18 cellular contexts compared by ENCODE assay signal in genomic region chr1:35988237-35988636, GRCh38. TPM values are rescaled to one million over a fixed set of nuclear protein-coding genes. Genes with fewer than 3 reads are reported as not detected.
DNase-seq lines count a peak whose midpoint lies in the region; ATAC-seq, FAIRE-seq and TF ChIP-seq lines count a peak whose summit lies in the region.
"Had no signal": no experiment of that assay in that cellular context is flagged by ENCODE, and none has a peak within 500 bp of the region (broad histone marks: within the 10 kb centered on the region; RNA-seq: fewer than 3 reads in every experiment).

No MANE protein-coding gene starts in this region.

- no peak overlapping the region for H3K14ac ChIP-seq in H9 (ENCODE audit: insufficient read depth, low read length)

- H3K4me3 ChIP-seq in astrocyte (ENCODE audit: insufficient read depth, low read depth, low read length) (no peak overlapping the region), kidney (ENCODE audit: low read length in 2 of 2) (no peak overlapping the region)
- H3K4me3 ChIP-seq: GM23248 had no signal

- H3K79me2 ChIP-seq in astrocyte (ENCODE audit: insufficient read depth, low read length) (no peaks in the 10 kb centered on the region), H9 (ENCODE audit: insufficient read depth, low read length) (no peaks in the 10 kb centered on the region)

- CTCF ChIA-PET in activated naive CD4-positive, alpha-beta T cell treated with anti-CD3 and anti-CD28 coated beads for 36 hours (lab: Charles Lee) = no interaction called here

- H3K36me3 Mint-ChIP-seq in activated naive CD4-positive, alpha-beta T cell treated with anti-CD3 and anti-CD28 coated beads, Interleukin-2, amount 50 U/mL, for 72 hours = no peaks in the 10 kb centered on the region
- H3K36me3 Mint-ChIP-seq in activated naive CD4-positive, alpha-beta T cell treated with anti-CD3 and anti-CD28 coated beads for 36 hours (ENCODE audit: low read depth) = peaks cover 5% of the 10 kb centered on the region
- peaks cover 46% of the 10 kb centered on the region for H3K36me3 Mint-ChIP-seq in activated T-helper 17 cell treated with anti-CD3 and anti-CD28 coated beads, Interleukin-2, amount 50 U/mL, for 72 hours (ENCODE audit: low read depth)
- H3K36me3 Mint-ChIP-seq in astrocyte (ENCODE audit: low read depth, unreplicated experiment) (peaks cover 13% of the 10 kb centered on the region), H9 (ENCODE audit: insufficient read depth in 1 of 3, low read depth in 3 of 3) (peaks cover 7 to 22% (median 22%) of the 10 kb centered on the region in 3 experiments; a peak in 6 of 7 replicates)

- no peak overlapping the region for H3K4ac ChIP-seq in H9 (ENCODE audit: low read depth, low read length)

- peak; percentile 33 to 51 for ATAC-seq in activated naive CD4-positive, alpha-beta T cell treated with anti-CD3 and anti-CD28 coated beads, Interleukin-2, amount 50 U/mL, for 72 hours
- peak; percentile 68 for ATAC-seq in activated T-helper 17 cell treated with anti-CD3 and anti-CD28 coated beads, Interleukin-2, amount 50 U/mL, for 72 hours (replicated peaks)
- ATAC-seq: HCT116 had no signal

- no peak overlapping the region for H3K56ac ChIP-seq in H9 (ENCODE audit: insufficient read length, low read depth, low read length)

- H3K9me3 ChIP-seq in astrocyte (ENCODE audit: insufficient read depth, low read depth, low read length) = no peaks in the 10 kb centered on the region
- no peaks in the 10 kb centered on the region for H3K9me3 ChIP-seq in kidney (ENCODE audit: control insufficient read depth in 1 of 2, low read length in 2 of 2)
- no peaks in the 10 kb centered on the region for H3K9me3 ChIP-seq in H9 (ENCODE audit: control insufficient read depth, low read depth, low read length)

- H3K4me1 ChIP-seq in astrocyte (ENCODE audit: insufficient read depth, low read length) (no peaks in the 10 kb centered on the region), kidney (ENCODE audit: control insufficient read depth in 1 of 2, insufficient read depth in 1 of 2, low read depth in 1 of 2, low read length in 2 of 2) (no peaks in the 10 kb centered on the region), H9 (ENCODE audit: insufficient read depth, low read length) (no peaks in the 10 kb centered on the region)

- no peak overlapping the region for H3K27ac ChIP-seq in astrocyte (ENCODE audit: low read depth, low read length)
- H3K27ac ChIP-seq in kidney (ENCODE audit: low read depth in 2 of 2, low read length in 2 of 2) = no peak overlapping the region
- H3K27ac ChIP-seq in H9 (ENCODE audit: insufficient read length, low read depth, low read length) = no peak overlapping the region
- H3K27ac ChIP-seq: GM23248 had no signal

- H3K4me1 Mint-ChIP-seq in activated naive CD4-positive, alpha-beta T cell treated with anti-CD3 and anti-CD28 coated beads for 36 hours (ENCODE audit: low read depth) = no peaks in the 10 kb centered on the region
- H3K4me1 Mint-ChIP-seq in activated T-helper 17 cell treated with anti-CD3 and anti-CD28 coated beads, Interleukin-2, amount 50 U/mL, for 72 hours = no peaks in the 10 kb centered on the region
- H3K4me1 Mint-ChIP-seq in astrocyte (ENCODE audit: low read depth, unreplicated experiment) = no peaks in the 10 kb centered on the region
- no peaks in the 10 kb centered on the region for H3K4me1 Mint-ChIP-seq in H9
- H3K4me1 Mint-ChIP-seq: CD4-positive, alpha-beta memory T cell had no signal

- H2BK5ac ChIP-seq in H9 (ENCODE audit: insufficient read length, low read length) = no peak overlapping the region

- H3K4me2 ChIP-seq in astrocyte (ENCODE audit: low read length) (no peak overlapping the region), H9 (ENCODE audit: insufficient read depth, insufficient read length, low read length) (no peak overlapping the region)

- intact Hi-C loops in activated naive CD4-positive, alpha-beta T cell treated with anti-CD3 and anti-CD28 coated beads for 36 hours (cut with micrococcal nuclease) = no loop called here
- intact Hi-C loops in kidney (cut with DNase I) = no loop called here

- DNase-seq in activated naive CD4-positive, alpha-beta T cell treated with anti-CD3 and anti-CD28 coated beads, Interleukin-2, amount 50 U/mL, for 72 hours (ENCODE audit: low spot score in 2 of 2) = no peak
- no peak for DNase-seq in activated naive CD4-positive, alpha-beta T cell treated with anti-CD3 and anti-CD28 coated beads for 36 hours
- DNase-seq in astrocyte (ENCODE audit: low read depth) (no peak), kidney (no peak), H9 (no peak)
- DNase-seq: C1 segment of cervical spinal cord, Calu3, COR-L47, DMS53, DMS79 treated with DMSO at 0.1 percent for 48 hours, GF-D8, GM23248, H7 had no signal

- H3K4me3 Mint-ChIP-seq in activated naive CD4-positive, alpha-beta T cell treated with anti-CD3 and anti-CD28 coated beads for 36 hours = no peak overlapping the region
- no peak overlapping the region for H3K4me3 Mint-ChIP-seq in activated T-helper 17 cell treated with anti-CD3 and anti-CD28 coated beads, Interleukin-2, amount 50 U/mL, for 72 hours
- H3K4me3 Mint-ChIP-seq in astrocyte (ENCODE audit: unreplicated experiment) (no peak overlapping the region), H9 (no peak overlapping the region)
- H3K4me3 Mint-ChIP-seq: CD4-positive, alpha-beta memory T cell had no signal

- no peak overlapping the region for H2AK5ac ChIP-seq in H9 (ENCODE audit: insufficient read length, low read length)

- no peak overlapping the region for H4K5ac ChIP-seq in H9 (ENCODE audit: insufficient read length, low read depth, low read length)

- no peak overlapping the region for H2BK120ac ChIP-seq in H9 (ENCODE audit: low read depth, low read length, poor library complexity, severe bottlenecking)

- H2BK15ac ChIP-seq in H9 (ENCODE audit: low read depth, low read length) = no peak overlapping the region

- no peaks in the 10 kb centered on the region for H3K27me3 Mint-ChIP-seq in activated naive CD4-positive, alpha-beta T cell treated with anti-CD3 and anti-CD28 coated beads for 36 hours (ENCODE audit: low read depth)
- H3K27me3 Mint-ChIP-seq in activated T-helper 17 cell treated with anti-CD3 and anti-CD28 coated beads, Interleukin-2, amount 50 U/mL, for 72 hours = no peaks in the 10 kb centered on the region
- H3K27me3 Mint-ChIP-seq in astrocyte (ENCODE audit: low read depth, unreplicated experiment) = no peaks in the 10 kb centered on the region
- H3K27me3 Mint-ChIP-seq in H9 (ENCODE audit: low read depth) = no peaks in the 10 kb centered on the region
- H3K27me3 Mint-ChIP-seq: CD4-positive, alpha-beta memory T cell had no signal

- H3K18ac ChIP-seq in H9 (ENCODE audit: insufficient read length, low read depth, low read length) = no peak overlapping the region

- H2AFZ ChIP-seq in astrocyte (ENCODE audit: low read depth, low read length) = no peak overlapping the region
- H2AFZ ChIP-seq in H9 (ENCODE audit: low read length) = no peak overlapping the region
- H2AFZ ChIP-seq: GM23248 had no signal

- H4K20me1 ChIP-seq in astrocyte (ENCODE audit: insufficient read depth, low read length) (no peaks in the 10 kb centered on the region), H9 (ENCODE audit: control insufficient read depth, insufficient read depth, insufficient read length) (no peaks in the 10 kb centered on the region)

- H3K79me1 ChIP-seq in H9 (ENCODE audit: insufficient read depth, low read depth, low read length, poor library complexity, severe bottlenecking) = no peaks in the 10 kb centered on the region

- no peaks in the 10 kb centered on the region for H3K36me3 ChIP-seq in astrocyte (ENCODE audit: insufficient read depth, low read length)
- H3K36me3 ChIP-seq in kidney (ENCODE audit: control insufficient read depth in 1 of 2, insufficient read depth in 2 of 2, low read length in 2 of 2) = peaks cover 2 to 19% of the 10 kb centered on the region in 2 donors

- H2BK12ac ChIP-seq in H9 (ENCODE audit: insufficient read length, low read depth, low read length) = no peak overlapping the region

- no peak overlapping the region for H3K23ac ChIP-seq in H9 (ENCODE audit: insufficient read length, low read depth, low read length)

- FAIRE-seq in astrocyte (lab: Jason Lieb, UNC) (peak; percentile 5), kidney (lab: Jason Lieb, UNC) (no peak)
- FAIRE-seq: GM19239, H1 had no signal

- no peak overlapping the region for H3K9ac ChIP-seq in astrocyte (ENCODE audit: low read length)
- H3K9ac ChIP-seq in kidney (ENCODE audit: low read length in 2 of 2) = no peak overlapping the region
- H3K9ac ChIP-seq in H9 (ENCODE audit: extremely low read depth, insufficient read length, low read length) = no peak overlapping the region
- H3K9ac ChIP-seq: GM23248 had no signal

- no peak overlapping the region for H4K8ac ChIP-seq in H9 (replicated peaks; ENCODE audit: insufficient read length, low read depth, low read length)

- H3K27me3 ChIP-seq in astrocyte (ENCODE audit: insufficient read depth, low read length) = no peaks in the 10 kb centered on the region
- H3K27me3 ChIP-seq in H9 (ENCODE audit: insufficient read depth, low read length) = no peaks in the 10 kb centered on the region

- no peak overlapping the region for H4K91ac ChIP-seq in H9 (ENCODE audit: insufficient read length, low read depth, low read length)

- H3K9me3 Mint-ChIP-seq in activated naive CD4-positive, alpha-beta T cell treated with anti-CD3 and anti-CD28 coated beads, Interleukin-2, amount 50 U/mL, for 72 hours = no peaks in the 10 kb centered on the region
- H3K9me3 Mint-ChIP-seq in activated naive CD4-positive, alpha-beta T cell treated with anti-CD3 and anti-CD28 coated beads for 36 hours = no peaks in the 10 kb centered on the region
- no peaks in the 10 kb centered on the region for H3K9me3 Mint-ChIP-seq in activated T-helper 17 cell treated with anti-CD3 and anti-CD28 coated beads, Interleukin-2, amount 50 U/mL, for 72 hours
- no peaks in the 10 kb centered on the region for H3K9me3 Mint-ChIP-seq in astrocyte (ENCODE audit: unreplicated experiment)
- no peaks in the 10 kb centered on the region for H3K9me3 Mint-ChIP-seq in H9
- H3K9me3 Mint-ChIP-seq: CD4-positive, alpha-beta memory T cell had no signal

- no peak overlapping the region for H3T11ph ChIP-seq in H9 (ENCODE audit: low read length)

- no peak overlapping the region for H3K27ac Mint-ChIP-seq in activated naive CD4-positive, alpha-beta T cell treated with anti-CD3 and anti-CD28 coated beads, Interleukin-2, amount 50 U/mL, for 72 hours
- no peak overlapping the region for H3K27ac Mint-ChIP-seq in activated naive CD4-positive, alpha-beta T cell treated with anti-CD3 and anti-CD28 coated beads for 36 hours
- H3K27ac Mint-ChIP-seq in activated T-helper 17 cell treated with anti-CD3 and anti-CD28 coated beads, Interleukin-2, amount 50 U/mL, for 72 hours = no peak overlapping the region
- H3K27ac Mint-ChIP-seq in astrocyte (ENCODE audit: unreplicated experiment) (no peak overlapping the region), H9 (no peak overlapping the region)
- H3K27ac Mint-ChIP-seq: CD4-positive, alpha-beta memory T cell had no signal

- TF ChIP-seq CTCF in astrocyte (IDR thresholded peaks at IDR 0.05; ENCODE audit: insufficient read depth, low read depth, low read length) (no peak), kidney (IDR thresholded peaks at IDR 0.05; ENCODE audit: borderline replicate concordance, extremely low read depth, insufficient read depth) (no peak), H9 (conservative IDR thresholded peaks at IDR 0.05) (no peak)

- no peak overlapping the region for H2BK20ac ChIP-seq in H9 (ENCODE audit: low read depth, low read length, poor library complexity, severe bottlenecking)

- no peaks in the 10 kb centered on the region for H3K23me2 ChIP-seq in H9 (ENCODE audit: insufficient read length, low read depth, low read length, poor library complexity, severe bottlenecking)

- WGBS in H9 (ENCODE audit: extremely low coverage, insufficient read length, low lambda C conversion rate) = no CpG with 5 or more reads among the region's 1 CpG

RNA-seq across cellular contexts. Expression of gene AGO3, which starts 57.3 kb away (rescaled TPM):
- total RNA-seq in activated naive CD4-positive, alpha-beta T cell treated with anti-CD3 and anti-CD28 coated beads, Interleukin-2, amount 50 U/mL, for 72 hours = 10 to 100 TPM; 32.9 to 43.6 TPM
- 10 to 100 TPM; 25.1 to 28.2 TPM for total RNA-seq in activated naive CD4-positive, alpha-beta T cell treated with anti-CD3 and anti-CD28 coated beads for 36 hours
- 10 to 100 TPM; 32.1 to 36.8 TPM for total RNA-seq in activated T-helper 17 cell treated with anti-CD3 and anti-CD28 coated beads, Interleukin-2, amount 50 U/mL, for 72 hours
- total RNA-seq in astrocyte (26.5 and 27.0 TPM in 2 replicates), kidney (28.2 TPM), H9 (2021) (23.6 and 27.0 TPM in 2 replicates)
- 2.8 TPM for polyA plus RNA-seq in kidney (ENCODE audit: insufficient read depth, low read depth, low replicate concordance)
